8 cellular contexts compared by ENCODE assay signal in the genomic region with DNA sequence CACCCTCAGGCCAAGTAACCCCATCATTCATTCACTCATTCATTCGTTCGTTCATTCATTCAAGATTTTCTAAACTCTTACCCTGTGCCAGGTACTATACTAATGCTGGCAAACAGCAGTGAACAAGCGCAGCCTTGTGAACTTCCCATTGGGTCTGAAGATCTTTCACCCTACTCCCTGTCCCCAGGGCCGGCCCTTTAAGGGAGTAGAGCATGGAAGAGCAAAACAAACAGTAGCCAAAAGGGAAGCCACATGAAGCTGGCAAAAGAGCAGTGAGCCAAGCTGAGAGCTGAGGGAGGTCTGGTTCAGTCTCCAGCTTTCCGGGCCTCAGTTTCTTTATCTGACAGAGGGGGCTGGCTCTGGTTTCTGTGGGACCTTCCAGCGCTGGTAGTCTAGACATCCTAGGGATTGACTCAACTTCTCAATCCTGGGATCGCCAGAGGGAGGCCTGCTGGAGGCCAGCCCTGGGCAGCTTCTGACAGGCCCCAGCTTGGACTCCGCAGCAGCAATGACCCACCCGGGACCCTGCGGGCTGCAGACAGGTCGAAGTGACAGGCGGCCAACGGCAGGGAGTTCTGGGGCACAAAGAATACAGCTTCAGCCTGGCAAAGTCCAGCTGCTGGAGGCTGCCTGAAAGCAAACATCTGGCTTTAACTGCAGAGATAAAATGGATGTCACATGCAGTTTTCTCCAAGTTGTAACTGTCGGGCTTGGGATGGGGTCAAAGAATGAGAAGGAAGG. TPM values are rescaled to one million over a fixed set of nuclear protein-coding genes. Genes with fewer than 3 reads are reported as not detected.
DNase-seq lines count a peak whose midpoint lies in the region; ATAC-seq and TF ChIP-seq lines count a peak whose summit lies in the region.

No MANE protein-coding gene starts in this region.

- H3K27ac Mint-ChIP-seq in brain: peak overlapping the region in 3 of 5 experiments; percentile 81 to 92 (median 82)

- peak overlapping the region; percentile 30 to 91 (median 85) for H3K27ac ChIP-seq in stomach

- intact Hi-C loops in stomach (cut with DNase I; ENCODE audit: low total_unique reads): no loop called here

- TF ChIP-seq CTCF in HFF-Myc (IDR thresholded peaks at IDR 0.05; ENCODE audit: low read depth, low read length, missing control alignments) (no peak), brain (conservative IDR thresholded peaks at IDR 0.05) (no peak), stomach (IDR thresholded peaks at IDR 0.05) (no peak)

- peaks cover 87 to 100% (median 95%) of the 10 kb centered on the region in 4 donors for H3K4me1 ChIP-seq in stomach

- H3K4me3 ChIP-seq in HFF-Myc (replicated peaks; ENCODE audit: low read depth, low read length) (peak overlapping the region; percentile 23), stomach (peak overlapping the region in 3 of 4 donors; percentile 6 to 18 (median 16))

- TF ChIP-seq POLR2A in stomach (IDR thresholded peaks at IDR 0.05): no peak

- 57 to 73% (median 71%) methylated on average over 12 to 14 of the region's 14 CpGs for WGBS in stomach, 5 donors

- peaks cover 9% of the 10 kb centered on the region for H3K36me3 Mint-ChIP-seq in brain

- ATAC-seq in left lobe of liver (peak; percentile 18), GM21786 (IDR thresholded peaks at IDR 0.05; ENCODE audit: unreplicated experiment) (no peak), HG03108 (IDR thresholded peaks at IDR 0.05; ENCODE audit: unreplicated experiment) (no peak), GM18873 (IDR thresholded peaks at IDR 0.05; ENCODE audit: low FRiP score, unreplicated experiment) (no peak)

- H3K9me3 Mint-ChIP-seq in brain: no peaks in the 10 kb centered on the region

- peaks cover 85% of the 10 kb centered on the region for H3K4me1 Mint-ChIP-seq in brain

- H3K4me3 Mint-ChIP-seq in brain: peak overlapping the region in 2 of 5 experiments; percentile 14 to 56

- no peaks in the 10 kb centered on the region for H3K9me3 ChIP-seq in stomach

- DNase-seq in HFF-Myc (ENCODE audit: extremely low read depth, low read depth): no peak
- DNase-seq in left lobe of liver (ENCODE audit: low spot score): no peak
- DNase-seq in stomach: no peak
- DNase-seq in NK-92 treated with Interleukin-12 subunit alpha and Interleukin-12 subunit beta, amount 100 ng/mL, for 24 hours (lab: John Stamatoyannopoulos, UW): no peak

- no peaks in the 10 kb centered on the region for H3K36me3 ChIP-seq in stomach

- TF ChIP-seq EP300 in stomach (IDR thresholded peaks at IDR 0.05): no peak

- H3K27me3 ChIP-seq in stomach: no peaks in the 10 kb centered on the region

- H3K27me3 Mint-ChIP-seq in brain: no peaks in the 10 kb centered on the region

RNA-seq across cellular contexts. Expression of gene ACTN1, which starts 27.1 kb away (rescaled TPM):
- polyA plus RNA-seq in brain (ENCODE audit: insufficient read depth, low read depth, low replicate concordance) (84.2 TPM), stomach (10 to 100 TPM; 25.7 to 87.7 (median 43.6) TPM)
- total RNA-seq in left lobe of liver (60.1 TPM), stomach (100 to 1,000 TPM; 191 to 504 (median 237) TPM)
